1 cellular context compared by ENCODE assay signal in the genomic region with DNA sequence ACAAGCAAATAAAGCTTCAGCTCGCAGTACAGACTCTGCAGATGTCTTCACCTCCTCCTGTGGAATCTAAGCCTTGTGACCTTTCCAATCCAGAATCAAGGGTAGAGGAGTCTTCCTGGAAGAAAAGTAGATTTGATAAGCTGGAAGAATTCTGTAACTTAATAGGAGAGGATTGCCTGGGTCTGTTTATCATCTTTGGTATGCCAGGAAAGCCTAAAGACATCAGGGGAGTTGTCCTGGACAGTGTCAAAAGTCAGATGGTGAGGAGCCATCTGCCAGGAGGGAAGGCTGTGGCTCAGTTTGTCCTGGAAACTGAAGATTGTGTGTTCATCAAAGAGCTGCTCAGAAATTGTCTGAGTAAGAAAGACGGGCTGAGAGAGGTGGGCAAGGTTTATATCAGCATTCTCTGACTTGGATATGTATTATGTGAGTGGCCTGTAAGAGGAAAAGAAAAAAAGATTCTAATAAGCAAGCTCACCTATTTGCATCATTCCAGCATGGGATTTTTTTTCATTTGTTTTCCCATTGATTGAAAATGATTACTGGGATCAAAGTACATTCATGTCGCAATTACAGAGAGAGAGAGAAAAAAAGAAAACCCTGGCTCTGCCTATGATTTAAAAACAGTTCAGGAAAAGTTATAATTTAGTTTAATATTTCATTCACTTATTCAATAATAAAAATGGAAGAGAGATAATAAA.
TF ChIP-seq lines count a peak whose summit lies in the region.

No MANE protein-coding gene starts in this region.

TF ChIP-seq in HepG2, 621 proteins besides CTCF, POLR2A, EP300 and RAD21 (continued from another document and continues in another):
- TF ChIP-seq NAIF1 (CRISPR knock-in tag; IDR thresholded peaks at IDR 0.05; ENCODE audit: borderline replicate concordance) (no peak), ZNF850 (CRISPR knock-in tag; conservative IDR thresholded peaks at IDR 0.05) (no peak), ZNF496 (CRISPR knock-in tag; IDR thresholded peaks at IDR 0.05; ENCODE audit: insufficient replicate concordance) (no peak), HOXA9 (CRISPR knock-in tag; IDR thresholded peaks at IDR 0.05; ENCODE audit: borderline replicate concordance) (no peak), ZNF138 (CRISPR knock-in tag; IDR thresholded peaks at IDR 0.05; ENCODE audit: low read depth) (no peak), ZNF260 (CRISPR knock-in tag; IDR thresholded peaks at IDR 0.05; ENCODE audit: borderline replicate concordance, low read depth) (no peak), ZNF20 (CRISPR knock-in tag; IDR thresholded peaks at IDR 0.05) (no peak), MED1 (CRISPR knock-in tag; IDR thresholded peaks at IDR 0.05) (no peak), ELF3 (CRISPR knock-in tag; IDR thresholded peaks at IDR 0.05) (no peak), KAT8 (CRISPR knock-in tag; IDR thresholded peaks at IDR 0.05) (peak; percentile 35; the same call in 1 of the 2 replicates), ZNF124 (CRISPR knock-in tag; IDR thresholded peaks at IDR 0.05) (no peak), ONECUT2 (CRISPR knock-in tag; IDR thresholded peaks at IDR 0.05) (peak; percentile 66), ZSCAN25 (CRISPR knock-in tag; IDR thresholded peaks at IDR 0.05) (no peak), HOXA3 (CRISPR knock-in tag; IDR thresholded peaks at IDR 0.05) (no peak), ZNF382 (CRISPR knock-in tag; IDR thresholded peaks at IDR 0.05; ENCODE audit: borderline replicate concordance) (no peak), ZBTB20 (CRISPR knock-in tag; IDR thresholded peaks at IDR 0.05; ENCODE audit: borderline replicate concordance, low read depth) (no peak), SOX13 (IDR thresholded peaks at IDR 0.05) (no peak), SOX13 (CRISPR knock-in tag; conservative IDR thresholded peaks at IDR 0.05 in 1 of 2, IDR thresholded peaks at IDR 0.05 in 1 of 2) (peak in 1 of 2 experiments; percentile 41; a peak in 1 of 4 replicates), BCL6 (CRISPR knock-in tag; IDR thresholded peaks at IDR 0.05) (no peak), ZNF263 (CRISPR knock-in tag; IDR thresholded peaks at IDR 0.05) (no peak), TCF7L2 (IDR thresholded peaks at IDR 0.05; ENCODE audit: low read depth, low read length) (no peak), JARID2 (CRISPR knock-in tag; IDR thresholded peaks at IDR 0.05; ENCODE audit: insufficient replicate concordance) (no peak), NFE2L1 (CRISPR knock-in tag; IDR thresholded peaks at IDR 0.05; ENCODE audit: borderline replicate concordance) (no peak), MXD4 (CRISPR knock-in tag; IDR thresholded peaks at IDR 0.05) (no peak), ZNF460 (CRISPR knock-in tag; IDR thresholded peaks at IDR 0.05; ENCODE audit: borderline replicate concordance) (no peak), MTA3 (CRISPR knock-in tag; IDR thresholded peaks at IDR 0.05) (no peak), ZSCAN31 (CRISPR knock-in tag; IDR thresholded peaks at IDR 0.05; ENCODE audit: low read depth) (no peak), GABPB1 (CRISPR knock-in tag; IDR thresholded peaks at IDR 0.05) (no peak), ZNF569 (CRISPR knock-in tag; IDR thresholded peaks at IDR 0.05; ENCODE audit: borderline replicate concordance) (no peak), HNF4A (CRISPR knock-in tag; IDR thresholded peaks at IDR 0.05) (peak; percentile 82), TAF1 (CRISPR knock-in tag; IDR thresholded peaks at IDR 0.05) (no peak), SETDB1 (CRISPR knock-in tag; IDR thresholded peaks at IDR 0.05; ENCODE audit: borderline replicate concordance) (no peak), HMG20B (CRISPR knock-in tag; conservative IDR thresholded peaks at IDR 0.05) (no peak), CCDC6 (CRISPR knock-in tag; IDR thresholded peaks at IDR 0.05) (no peak), FOSL2 (CRISPR knock-in tag; IDR thresholded peaks at IDR 0.05) (no peak), FOXJ3 (CRISPR knock-in tag; IDR thresholded peaks at IDR 0.05; ENCODE audit: borderline replicate concordance) (peak; percentile 36; the same call in 1 of the 2 replicates), CBX2 (IDR thresholded peaks at IDR 0.05; ENCODE audit: low read depth, low read length) (no peak), CBX2 (CRISPR knock-in tag; IDR thresholded peaks at IDR 0.05; ENCODE audit: low read depth) (no peak), NFIC (IDR thresholded peaks at IDR 0.05; ENCODE audit: low read length) (peak; percentile 50; the same call in 1 of the 2 replicates)
- TF ChIP-seq, protein P1, sequence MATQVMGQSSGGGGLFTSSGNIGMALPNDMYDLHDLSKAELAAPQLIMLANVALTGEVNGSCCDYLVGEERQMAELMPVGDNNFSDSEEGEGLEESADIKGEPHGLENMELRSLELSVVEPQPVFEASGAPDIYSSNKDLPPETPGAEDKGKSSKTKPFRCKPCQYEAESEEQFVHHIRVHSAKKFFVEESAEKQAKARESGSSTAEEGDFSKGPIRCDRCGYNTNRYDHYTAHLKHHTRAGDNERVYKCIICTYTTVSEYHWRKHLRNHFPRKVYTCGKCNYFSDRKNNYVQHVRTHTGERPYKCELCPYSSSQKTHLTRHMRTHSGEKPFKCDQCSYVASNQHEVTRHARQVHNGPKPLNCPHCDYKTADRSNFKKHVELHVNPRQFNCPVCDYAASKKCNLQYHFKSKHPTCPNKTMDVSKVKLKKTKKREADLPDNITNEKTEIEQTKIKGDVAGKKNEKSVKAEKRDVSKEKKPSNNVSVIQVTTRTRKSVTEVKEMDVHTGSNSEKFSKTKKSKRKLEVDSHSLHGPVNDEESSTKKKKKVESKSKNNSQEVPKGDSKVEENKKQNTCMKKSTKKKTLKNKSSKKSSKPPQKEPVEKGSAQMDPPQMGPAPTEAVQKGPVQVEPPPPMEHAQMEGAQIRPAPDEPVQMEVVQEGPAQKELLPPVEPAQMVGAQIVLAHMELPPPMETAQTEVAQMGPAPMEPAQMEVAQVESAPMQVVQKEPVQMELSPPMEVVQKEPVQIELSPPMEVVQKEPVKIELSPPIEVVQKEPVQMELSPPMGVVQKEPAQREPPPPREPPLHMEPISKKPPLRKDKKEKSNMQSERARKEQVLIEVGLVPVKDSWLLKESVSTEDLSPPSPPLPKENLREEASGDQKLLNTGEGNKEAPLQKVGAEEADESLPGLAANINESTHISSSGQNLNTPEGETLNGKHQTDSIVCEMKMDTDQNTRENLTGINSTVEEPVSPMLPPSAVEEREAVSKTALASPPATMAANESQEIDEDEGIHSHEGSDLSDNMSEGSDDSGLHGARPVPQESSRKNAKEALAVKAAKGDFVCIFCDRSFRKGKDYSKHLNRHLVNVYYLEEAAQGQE (IDR thresholded peaks at IDR 0.05; ENCODE audit: borderline replicate concordance in 1 of 2, low read depth in 1 of 2, low read length in 2 of 2): no peak
- TF ChIP-seq, protein P2, sequence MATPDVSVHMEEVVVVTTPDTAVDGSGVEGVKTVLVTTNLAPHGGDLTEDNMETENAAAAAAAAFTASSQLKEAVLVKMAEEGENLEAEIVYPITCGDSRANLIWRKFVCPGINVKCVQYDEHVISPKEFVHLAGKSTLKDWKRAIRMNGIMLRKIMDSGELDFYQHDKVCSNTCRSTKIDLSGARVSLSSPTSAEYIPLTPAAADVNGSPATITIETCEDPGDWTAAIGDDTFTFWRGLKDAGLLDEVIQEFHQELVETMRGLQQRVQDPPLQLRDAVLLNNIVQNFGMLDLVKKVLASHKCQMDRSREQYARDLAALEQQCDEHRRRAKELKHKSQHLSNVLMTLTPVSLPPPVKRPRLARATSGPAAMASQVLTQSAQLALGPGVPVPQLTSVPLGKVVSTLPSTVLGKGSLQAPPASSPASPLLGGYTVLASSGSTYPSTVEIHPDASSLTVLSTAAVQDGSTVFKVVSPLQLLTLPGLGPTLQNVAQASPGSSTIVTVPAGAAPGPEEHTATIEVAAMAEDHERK (CRISPR knock-in tag; IDR thresholded peaks at IDR 0.05; ENCODE audit: low read depth): no peak
- TF ChIP-seq, protein P3, sequence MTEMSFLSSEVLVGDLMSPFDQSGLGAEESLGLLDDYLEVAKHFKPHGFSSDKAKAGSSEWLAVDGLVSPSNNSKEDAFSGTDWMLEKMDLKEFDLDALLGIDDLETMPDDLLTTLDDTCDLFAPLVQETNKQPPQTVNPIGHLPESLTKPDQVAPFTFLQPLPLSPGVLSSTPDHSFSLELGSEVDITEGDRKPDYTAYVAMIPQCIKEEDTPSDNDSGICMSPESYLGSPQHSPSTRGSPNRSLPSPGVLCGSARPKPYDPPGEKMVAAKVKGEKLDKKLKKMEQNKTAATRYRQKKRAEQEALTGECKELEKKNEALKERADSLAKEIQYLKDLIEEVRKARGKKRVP (CRISPR knock-in tag; IDR thresholded peaks at IDR 0.05): 0 out of 4 replicates have a peak, but pooled peaks of 1 of the 2 experiments have one; percentile 54
- TF ChIP-seq, protein P4, sequence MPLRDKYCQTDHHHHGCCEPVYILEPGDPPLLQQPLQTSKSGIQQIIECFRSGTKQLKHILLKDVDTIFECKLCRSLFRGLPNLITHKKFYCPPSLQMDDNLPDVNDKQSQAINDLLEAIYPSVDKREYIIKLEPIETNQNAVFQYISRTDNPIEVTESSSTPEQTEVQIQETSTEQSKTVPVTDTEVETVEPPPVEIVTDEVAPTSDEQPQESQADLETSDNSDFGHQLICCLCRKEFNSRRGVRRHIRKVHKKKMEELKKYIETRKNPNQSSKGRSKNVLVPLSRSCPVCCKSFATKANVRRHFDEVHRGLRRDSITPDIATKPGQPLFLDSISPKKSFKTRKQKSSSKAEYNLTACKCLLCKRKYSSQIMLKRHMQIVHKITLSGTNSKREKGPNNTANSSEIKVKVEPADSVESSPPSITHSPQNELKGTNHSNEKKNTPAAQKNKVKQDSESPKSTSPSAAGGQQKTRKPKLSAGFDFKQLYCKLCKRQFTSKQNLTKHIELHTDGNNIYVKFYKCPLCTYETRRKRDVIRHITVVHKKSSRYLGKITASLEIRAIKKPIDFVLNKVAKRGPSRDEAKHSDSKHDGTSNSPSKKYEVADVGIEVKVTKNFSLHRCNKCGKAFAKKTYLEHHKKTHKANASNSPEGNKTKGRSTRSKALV (CRISPR knock-in tag; IDR thresholded peaks at IDR 0.05): 0 out of 2 replicates have a peak, but pooled peaks have one; percentile 22
- TF ChIP-seq, protein P5, sequence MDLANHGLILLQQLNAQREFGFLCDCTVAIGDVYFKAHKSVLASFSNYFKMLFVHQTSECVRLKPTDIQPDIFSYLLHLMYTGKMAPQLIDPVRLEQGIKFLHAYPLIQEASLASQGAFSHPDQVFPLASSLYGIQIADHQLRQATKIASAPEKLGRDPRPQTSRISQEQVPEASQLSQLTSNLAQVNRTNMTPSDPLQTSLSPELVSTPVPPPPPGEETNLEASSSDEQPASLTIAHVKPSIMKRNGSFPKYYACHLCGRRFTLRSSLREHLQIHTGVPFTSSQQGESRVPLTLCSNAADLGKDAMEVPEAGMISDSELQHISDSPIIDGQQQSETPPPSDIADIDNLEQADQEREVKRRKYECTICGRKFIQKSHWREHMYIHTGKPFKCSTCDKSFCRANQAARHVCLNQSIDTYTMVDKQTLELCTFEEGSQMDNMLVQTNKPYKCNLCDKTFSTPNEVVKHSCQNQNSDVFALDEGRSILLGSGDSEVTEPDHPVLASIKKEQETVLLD (CRISPR knock-in tag; IDR thresholded peaks at IDR 0.05; ENCODE audit: low read depth): no peak
- TF ChIP-seq, protein P6, sequence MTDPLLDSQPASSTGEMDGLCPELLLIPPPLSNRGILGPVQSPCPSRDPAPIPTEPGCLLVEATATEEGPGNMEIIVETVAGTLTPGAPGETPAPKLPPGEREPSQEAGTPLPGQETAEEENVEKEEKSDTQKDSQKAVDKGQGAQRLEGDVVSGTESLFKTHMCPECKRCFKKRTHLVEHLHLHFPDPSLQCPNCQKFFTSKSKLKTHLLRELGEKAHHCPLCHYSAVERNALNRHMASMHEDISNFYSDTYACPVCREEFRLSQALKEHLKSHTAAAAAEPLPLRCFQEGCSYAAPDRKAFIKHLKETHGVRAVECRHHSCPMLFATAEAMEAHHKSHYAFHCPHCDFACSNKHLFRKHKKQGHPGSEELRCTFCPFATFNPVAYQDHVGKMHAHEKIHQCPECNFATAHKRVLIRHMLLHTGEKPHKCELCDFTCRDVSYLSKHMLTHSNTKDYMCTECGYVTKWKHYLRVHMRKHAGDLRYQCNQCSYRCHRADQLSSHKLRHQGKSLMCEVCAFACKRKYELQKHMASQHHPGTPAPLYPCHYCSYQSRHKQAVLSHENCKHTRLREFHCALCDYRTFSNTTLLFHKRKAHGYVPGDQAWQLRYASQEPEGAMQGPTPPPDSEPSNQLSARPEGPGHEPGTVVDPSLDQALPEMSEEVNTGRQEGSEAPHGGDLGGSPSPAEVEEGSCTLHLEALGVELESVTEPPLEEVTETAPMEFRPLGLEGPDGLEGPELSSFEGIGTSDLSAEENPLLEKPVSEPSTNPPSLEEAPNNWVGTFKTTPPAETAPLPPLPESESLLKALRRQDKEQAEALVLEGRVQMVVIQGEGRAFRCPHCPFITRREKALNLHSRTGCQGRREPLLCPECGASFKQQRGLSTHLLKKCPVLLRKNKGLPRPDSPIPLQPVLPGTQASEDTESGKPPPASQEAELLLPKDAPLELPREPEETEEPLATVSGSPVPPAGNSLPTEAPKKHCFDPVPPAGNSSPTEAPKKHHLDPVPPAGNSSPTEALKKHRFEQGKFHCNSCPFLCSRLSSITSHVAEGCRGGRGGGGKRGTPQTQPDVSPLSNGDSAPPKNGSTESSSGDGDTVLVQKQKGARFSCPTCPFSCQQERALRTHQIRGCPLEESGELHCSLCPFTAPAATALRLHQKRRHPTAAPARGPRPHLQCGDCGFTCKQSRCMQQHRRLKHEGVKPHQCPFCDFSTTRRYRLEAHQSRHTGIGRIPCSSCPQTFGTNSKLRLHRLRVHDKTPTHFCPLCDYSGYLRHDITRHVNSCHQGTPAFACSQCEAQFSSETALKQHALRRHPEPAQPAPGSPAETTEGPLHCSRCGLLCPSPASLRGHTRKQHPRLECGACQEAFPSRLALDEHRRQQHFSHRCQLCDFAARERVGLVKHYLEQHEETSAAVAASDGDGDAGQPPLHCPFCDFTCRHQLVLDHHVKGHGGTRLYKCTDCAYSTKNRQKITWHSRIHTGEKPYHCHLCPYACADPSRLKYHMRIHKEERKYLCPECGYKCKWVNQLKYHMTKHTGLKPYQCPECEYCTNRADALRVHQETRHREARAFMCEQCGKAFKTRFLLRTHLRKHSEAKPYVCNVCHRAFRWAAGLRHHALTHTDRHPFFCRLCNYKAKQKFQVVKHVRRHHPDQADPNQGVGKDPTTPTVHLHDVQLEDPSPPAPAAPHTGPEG (CRISPR knock-in tag; IDR thresholded peaks at IDR 0.05): no peak
- TF ChIP-seq, protein P7, sequence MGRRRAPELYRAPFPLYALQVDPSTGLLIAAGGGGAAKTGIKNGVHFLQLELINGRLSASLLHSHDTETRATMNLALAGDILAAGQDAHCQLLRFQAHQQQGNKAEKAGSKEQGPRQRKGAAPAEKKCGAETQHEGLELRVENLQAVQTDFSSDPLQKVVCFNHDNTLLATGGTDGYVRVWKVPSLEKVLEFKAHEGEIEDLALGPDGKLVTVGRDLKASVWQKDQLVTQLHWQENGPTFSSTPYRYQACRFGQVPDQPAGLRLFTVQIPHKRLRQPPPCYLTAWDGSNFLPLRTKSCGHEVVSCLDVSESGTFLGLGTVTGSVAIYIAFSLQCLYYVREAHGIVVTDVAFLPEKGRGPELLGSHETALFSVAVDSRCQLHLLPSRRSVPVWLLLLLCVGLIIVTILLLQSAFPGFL (CRISPR knock-in tag; IDR thresholded peaks at IDR 0.05): no peak
- TF ChIP-seq, protein P8, sequence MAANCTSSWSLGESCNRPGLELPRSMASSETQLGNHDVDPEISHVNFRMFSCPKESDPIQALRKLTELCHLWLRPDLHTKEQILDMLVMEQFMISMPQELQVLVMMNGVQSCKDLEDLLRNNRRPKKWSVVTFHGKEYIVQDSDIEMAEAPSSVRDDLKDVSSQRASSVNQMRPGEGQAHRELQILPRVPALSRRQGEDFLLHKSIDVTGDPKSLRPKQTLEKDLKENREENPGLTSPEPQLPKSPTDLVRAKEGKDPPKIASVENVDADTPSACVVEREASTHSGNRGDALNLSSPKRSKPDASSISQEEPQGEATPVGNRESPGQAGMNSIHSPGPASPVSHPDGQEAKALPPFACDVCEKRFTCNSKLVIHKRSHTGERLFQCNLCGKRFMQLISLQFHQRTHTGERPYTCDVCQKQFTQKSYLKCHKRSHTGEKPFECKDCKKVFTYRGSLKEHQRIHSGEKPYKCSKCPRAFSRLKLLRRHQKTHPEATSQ (CRISPR knock-in tag; IDR thresholded peaks at IDR 0.05; ENCODE audit: borderline replicate concordance): no peak
